21 cellular contexts compared by ENCODE assay signal in the genomic region with DNA sequence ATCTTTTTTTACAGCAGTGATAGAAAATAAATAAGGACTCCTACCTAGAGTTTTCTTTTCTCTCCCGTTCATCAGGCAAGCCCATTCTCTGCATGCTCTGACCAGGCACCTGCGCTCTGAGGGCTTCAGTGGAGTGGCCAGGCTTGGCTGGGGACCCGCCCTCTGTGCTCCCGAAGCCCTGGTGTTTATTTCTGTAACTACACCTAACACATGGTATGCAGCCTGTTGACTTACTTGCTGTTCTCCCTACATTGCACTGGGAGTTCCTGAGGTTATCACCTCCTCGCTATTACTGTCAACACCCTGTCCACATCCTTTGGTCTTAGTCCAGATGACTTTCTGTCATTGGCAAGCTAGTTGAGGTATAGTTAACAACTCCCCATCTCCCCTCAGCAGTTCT.
A peak's percentile ranks its signal among the peaks of the same experiment; 100 is the strongest.
DNase-seq lines count a peak whose midpoint lies in the region; ATAC-seq, FAIRE-seq and TF ChIP-seq lines count a peak whose summit lies in the region.
"Had no signal": no experiment of that assay in that cellular context is flagged by ENCODE, and none has a peak within 500 bp of the region (broad histone marks: within the 10 kb centered on the region; RNA-seq: fewer than 3 reads in every experiment).

No MANE protein-coding gene starts in this region.

- intact Hi-C loops in CD8-positive, alpha-beta T cell (cut with DNase I, micrococcal nuclease), result no loop called here
- intact Hi-C loops in K562 (cut with micrococcal nuclease) (no loop called here), HepG2 (cut with micrococcal nuclease; ENCODE audit: unreplicated experiment) (no loop called here), left lung (cut with DNase I) (no loop called here)

- H3K27me3 ChIP-seq in CD8-positive, alpha-beta T cell (ENCODE audit: insufficient read depth, low read length), result no peaks in the 10 kb centered on the region
- H3K27me3 ChIP-seq in GM23338 (ENCODE audit: insufficient read depth), result no peaks in the 10 kb centered on the region
- no peaks in the 10 kb centered on the region for H3K27me3 ChIP-seq in K562 (ENCODE audit: control insufficient read depth in 2 of 2, insufficient read depth in 2 of 2, low read length in 2 of 2)
- H3K27me3 ChIP-seq in HepG2 (ENCODE audit: control insufficient read depth in 1 of 2, insufficient read depth in 2 of 2, low read length in 2 of 2), result peaks cover 0 to 4% of the 10 kb centered on the region in 2 experiments; a peak in 2 of 5 replicates
- H3K27me3 ChIP-seq in left lung, result no peaks in the 10 kb centered on the region
- no peaks in the 10 kb centered on the region for H3K27me3 ChIP-seq in osteoblast (ENCODE audit: insufficient read depth, low read length)
- H3K27me3 ChIP-seq: adrenal gland, SJSA1, transverse colon had no signal

- H3K36me3 ChIP-seq in CD8-positive, alpha-beta T cell (ENCODE audit: insufficient read depth, low read length), result no peaks in the 10 kb centered on the region
- H3K36me3 ChIP-seq in GM23338 (ENCODE audit: insufficient read depth), result no peaks in the 10 kb centered on the region
- H3K36me3 ChIP-seq in K562 (ENCODE audit: control insufficient read depth, insufficient read depth, low read length), result no peaks in the 10 kb centered on the region
- H3K36me3 ChIP-seq in HepG2 (replicated peaks in 1 of 2; ENCODE audit: control insufficient read depth in 1 of 2, insufficient read depth in 2 of 2, low read length in 2 of 2), result no peaks in the 10 kb centered on the region
- no peaks in the 10 kb centered on the region for H3K36me3 ChIP-seq in left lung
- no peaks in the 10 kb centered on the region for H3K36me3 ChIP-seq in osteoblast (ENCODE audit: insufficient read depth, low read length)
- H3K36me3 ChIP-seq: adrenal gland, SJSA1, transverse colon had no signal

- no peak overlapping the region for H3K27ac ChIP-seq in CD8-positive, alpha-beta T cell (ENCODE audit: low read depth, low read length)
- H3K27ac ChIP-seq in GM23338 (ENCODE audit: low read depth) (no peak overlapping the region), K562 (ENCODE audit: extremely low read depth, low read depth, low read length) (no peak overlapping the region), HepG2 (ENCODE audit: extremely low read length, insufficient read depth, low read length) (no peak overlapping the region), left lung (no peak overlapping the region), osteoblast (ENCODE audit: low read depth, low read length) (no peak overlapping the region)
- H3K27ac ChIP-seq: adrenal gland, dorsolateral prefrontal cortex, parathyroid adenoma, SJSA1, transverse colon, VCaP had no signal

- DNase-seq in CD8-positive, alpha-beta T cell, result peak in 1 of 7 experiments; percentile 29
- DNase-seq in GM23338 (ENCODE audit: low spot score), result peak; percentile 67
- no peak for DNase-seq in K562 (ENCODE audit: extremely low read depth in 1 of 4, low spot score in 3 of 4)
- no peak for DNase-seq in HepG2 (ENCODE audit: low spot score)
- no peak for DNase-seq in left lung
- DNase-seq in GM12891 (ENCODE audit: insufficient read length, low spot score), result no peak
- no peak for DNase-seq in osteoblast (ENCODE audit: insufficient read length, low spot score, missing footprints)
- DNase-seq: adrenal gland; dorsolateral prefrontal cortex; foreskin melanocyte; NCI-H1417; NCI-H69; stimulated activated CD4-positive, alpha-beta T cell treated with anti-CD3 and anti-CD28 coated beads, Interleukin-1b, Interleukin-23, amount 100 ng/mL, for 48 hours; transverse colon had no signal

- H3K4me2 ChIP-seq in GM23338 (no peak overlapping the region), K562 (ENCODE audit: insufficient read depth, low read length) (no peak overlapping the region), HepG2 (ENCODE audit: low read depth, low read length) (no peak overlapping the region), osteoblast (ENCODE audit: insufficient read depth, low read length) (no peak overlapping the region)

- H3K4me1 ChIP-seq in CD8-positive, alpha-beta T cell (ENCODE audit: insufficient read depth, low read length), result peaks cover 9% of the 10 kb centered on the region
- H3K4me1 ChIP-seq in GM23338 (ENCODE audit: insufficient read depth), result no peaks in the 10 kb centered on the region
- H3K4me1 ChIP-seq in K562 (replicated peaks in 1 of 2; ENCODE audit: control insufficient read depth in 2 of 2, insufficient read depth in 2 of 2, low read length in 2 of 2), result peaks cover 5 to 22% of the 10 kb centered on the region in 2 experiments
- H3K4me1 ChIP-seq in HepG2 (ENCODE audit: insufficient read depth, low read length), result no peaks in the 10 kb centered on the region
- H3K4me1 ChIP-seq in left lung, result peaks cover 0 to 4% of the 10 kb centered on the region in 2 donors
- H3K4me1 ChIP-seq in osteoblast (ENCODE audit: insufficient read depth, low read length), result peaks cover 13% of the 10 kb centered on the region
- H3K4me1 ChIP-seq: adrenal gland, parathyroid adenoma had no signal

- POLR2A ChIA-PET in CD8-positive, alpha-beta T cell (lab: Charles Lee), result no interaction called here
- POLR2A ChIA-PET in K562 (lab: Yijun Ruan, JAX) (no interaction called here), HepG2 (lab: Yijun Ruan, JAX) (no interaction called here)

- peak; percentile 61 for ATAC-seq in CD8-positive, alpha-beta T cell
- ATAC-seq in GM23338 (peak; percentile 95), K562 (peak; percentile 58), HepG2 (peak; percentile 98), GM18873 (IDR thresholded peaks at IDR 0.05; ENCODE audit: low FRiP score, unreplicated experiment) (no peak), left lung (no peak)
- ATAC-seq: left lobe of liver had no signal

- no peak for TF ChIP-seq EP300 in K562 (IDR thresholded peaks at IDR 0.05; ENCODE audit: low read length)
- TF ChIP-seq EP300 in HepG2 (IDR thresholded peaks at IDR 0.05; ENCODE audit: low read depth in 2 of 2, low read length in 2 of 2), result no peak
- TF ChIP-seq EP300 in HepG2 (CRISPR knock-in tag; IDR thresholded peaks at IDR 0.05; ENCODE audit: borderline replicate concordance), result no peak

- BruUV-seq in K562 (replicated peaks; lab: Mats Ljungman, UMichigan) (no TSS peak), HepG2 (replicated peaks; lab: Mats Ljungman, UMichigan) (no TSS peak)

- TF ChIP-seq CTCF in CD8-positive, alpha-beta T cell (IDR thresholded peaks at IDR 0.05), result no peak
- TF ChIP-seq CTCF in GM23338 (conservative IDR thresholded peaks at IDR 0.05; ENCODE audit: low read depth in 2 of 2), result peak in 1 of 2 experiments; percentile 27; a peak in 1 of 4 replicates
- no peak for TF ChIP-seq CTCF in K562 (IDR thresholded peaks at IDR 0.05 in 2 of 3, conservative IDR thresholded peaks at IDR 0.05 in 1 of 3; ENCODE audit: insufficient read depth in 2 of 3, low read depth in 1 of 3, low read length in 3 of 3)
- no peak for TF ChIP-seq CTCF in HepG2 (CRISPR knock-in tag; IDR thresholded peaks at IDR 0.05)
- no peak for TF ChIP-seq CTCF in left lung (IDR thresholded peaks at IDR 0.05)
- TF ChIP-seq CTCF in osteoblast (IDR thresholded peaks at IDR 0.05; ENCODE audit: extremely low read depth, low read depth, low read length), result no peak

- no peak for TF ChIP-seq RAD21 in K562 (CRISPR knock-in tag; conservative IDR thresholded peaks at IDR 0.05 in 1 of 2, IDR thresholded peaks at IDR 0.05 in 1 of 2)
- TF ChIP-seq RAD21 in HepG2 (CRISPR knock-in tag; IDR thresholded peaks at IDR 0.05), result no peak

- H4K20me1 ChIP-seq in GM23338 (replicated peaks; ENCODE audit: insufficient read depth) (no peaks in the 10 kb centered on the region), K562 (replicated peaks; ENCODE audit: control insufficient read depth, insufficient read depth, low read length) (no peaks in the 10 kb centered on the region), HepG2 (ENCODE audit: insufficient read depth, low read length) (no peaks in the 10 kb centered on the region), osteoblast (ENCODE audit: insufficient read depth, low read length) (no peaks in the 10 kb centered on the region)

- no peak overlapping the region for H3K4me3 ChIP-seq in CD8-positive, alpha-beta T cell (ENCODE audit: low read depth, low read length)
- no peak overlapping the region for H3K4me3 ChIP-seq in GM23338
- no peak overlapping the region for H3K4me3 ChIP-seq in K562
- no peak overlapping the region for H3K4me3 ChIP-seq in HepG2 (replicated peaks in 1 of 3; ENCODE audit: insufficient read depth in 1 of 3, low read depth in 2 of 3, low read length in 3 of 3)
- H3K4me3 ChIP-seq in left lung, result no peak overlapping the region
- H3K4me3 ChIP-seq in osteoblast (ENCODE audit: insufficient read depth, low read length), result no peak overlapping the region
- H3K4me3 ChIP-seq: adrenal gland, dorsolateral prefrontal cortex, SJSA1, transverse colon had no signal

- no peak overlapping the region for H2AFZ ChIP-seq in GM23338
- no peak overlapping the region for H2AFZ ChIP-seq in K562 (ENCODE audit: low read depth, low read length)
- H2AFZ ChIP-seq in HepG2 (ENCODE audit: low read length), result no peak overlapping the region
- H2AFZ ChIP-seq in osteoblast (ENCODE audit: low read length), result no peak overlapping the region
- H2AFZ ChIP-seq: parathyroid adenoma had no signal

- in situ Hi-C loops in K562 (cut with MboI), result no loop called here
- in situ Hi-C loops in HepG2 (cut with HindIII; ENCODE audit: extremely low pct_ligation_motif_present, low pct_unique_long_range_greater_than_20kb), result no loop called here

- 65% methylated on average over 5 of the region's 5 CpGs for WGBS in K562 (ENCODE audit: insufficient coverage, low coverage, missing lambda C conversion rate)
- WGBS in HepG2 (ENCODE audit: low lambda C conversion rate), result 6% methylated on average over 5 of the region's 5 CpGs

- H3K4me3 Mint-ChIP-seq in CD8-positive, alpha-beta T cell, result no peak overlapping the region
- H3K4me3 Mint-ChIP-seq in GM23338, result no peak overlapping the region
- H3K4me3 Mint-ChIP-seq: activated T-helper 1 cell treated with anti-CD3 and anti-CD28 coated beads, Interleukin-12 subunit alpha, Interleukin-12 subunit beta, Interleukin-2, Interleukin-4 antibody, amounts not matched to agents 30 ng/mL and 10 ng/mL and 1 ng/mL, durations not matched to agents 14 hours and 24 hours and 36 hours; stimulated activated naive CD8-positive, alpha-beta T cell treated with anti-CD3 and anti-CD28 coated beads, Interleukin-15, Interleukin-2, amounts not matched to agents 100 ng/mL and 50 ng/mL, for 24 hours had no signal

- no peaks in the 10 kb centered on the region for H3K36me3 Mint-ChIP-seq in CD8-positive, alpha-beta T cell
- H3K36me3 Mint-ChIP-seq in GM23338 (ENCODE audit: low read depth), result no peaks in the 10 kb centered on the region

- H3K27ac Mint-ChIP-seq in CD8-positive, alpha-beta T cell, result no peak overlapping the region
- H3K27ac Mint-ChIP-seq in GM23338, result no peak overlapping the region
- H3K27ac Mint-ChIP-seq: activated T-helper 1 cell treated with anti-CD3 and anti-CD28 coated beads, Interleukin-12 subunit alpha, Interleukin-12 subunit beta, Interleukin-2, Interleukin-4 antibody, amounts not matched to agents 30 ng/mL and 10 ng/mL and 1 ng/mL, durations not matched to agents 14 hours and 24 hours and 36 hours; stimulated activated naive CD8-positive, alpha-beta T cell treated with anti-CD3 and anti-CD28 coated beads, Interleukin-15, Interleukin-2, amounts not matched to agents 100 ng/mL and 50 ng/mL, for 24 hours had no signal

- no peaks in the 10 kb centered on the region for H3K27me3 Mint-ChIP-seq in CD8-positive, alpha-beta T cell (ENCODE audit: low read depth)
- no peaks in the 10 kb centered on the region for H3K27me3 Mint-ChIP-seq in GM23338 (ENCODE audit: insufficient read depth, low read depth, poor library complexity)

- H3K79me2 ChIP-seq in GM23338 (replicated peaks; ENCODE audit: insufficient read depth) (no peaks in the 10 kb centered on the region), K562 (ENCODE audit: control insufficient read depth, insufficient read depth, low read length) (no peaks in the 10 kb centered on the region), HepG2 (ENCODE audit: insufficient read depth, low read length) (no peaks in the 10 kb centered on the region), osteoblast (ENCODE audit: insufficient read depth, low read length) (no peaks in the 10 kb centered on the region)
- H3K79me2 ChIP-seq: parathyroid adenoma had no signal

- TF ChIP-seq POLR2A in K562 (conservative IDR thresholded peaks at IDR 0.05) (no peak), HepG2 (IDR thresholded peaks at IDR 0.05; ENCODE audit: insufficient read depth in 1 of 2, low read depth in 2 of 2, low read length in 2 of 2) (no peak), GM12891 (IDR thresholded peaks at IDR 0.05; ENCODE audit: low read depth, low read length) (no peak)

- no peaks in the 10 kb centered on the region for H3K9me1 ChIP-seq in K562 (ENCODE audit: control insufficient read depth, insufficient read depth, low read length)

- H3K9me3 ChIP-seq in CD8-positive, alpha-beta T cell (ENCODE audit: low read length), result no peaks in the 10 kb centered on the region
- H3K9me3 ChIP-seq in K562 (replicated peaks; ENCODE audit: control insufficient read depth, insufficient read depth, low read depth, low read length), result peaks cover 5% of the 10 kb centered on the region; the same call in 1 of the 2 replicates
- H3K9me3 ChIP-seq in HepG2 (ENCODE audit: low read length), result no peaks in the 10 kb centered on the region
- no peaks in the 10 kb centered on the region for H3K9me3 ChIP-seq in left lung
- no peaks in the 10 kb centered on the region for H3K9me3 ChIP-seq in osteoblast (ENCODE audit: low read depth, low read length)
- H3K9me3 ChIP-seq: adrenal gland, SJSA1, transverse colon had no signal

- CTCF ChIA-PET in CD8-positive, alpha-beta T cell (lab: Charles Lee), result interaction anchor here (1.1 to 1.2 kb wide), 2 partner anchors 19 to 39 kb away, joined by 3 to 4 read pairs; no protein-coding TSS in a partner anchor
- CTCF ChIA-PET in K562 (lab: Yijun Ruan, JAX; ENCODE audit: low intra/inter-chr PET ratio) (no interaction called here), HepG2 (lab: Yijun Ruan, JAX; ENCODE audit: low intra/inter-chr PET ratio, low total read pairs) (no interaction called here)

- peaks cover 5% of the 10 kb centered on the region; the same call in 1 of the 2 replicates for H3K9me2 ChIP-seq in GM23338 (ENCODE audit: insufficient read depth)

- FAIRE-seq in K562 (lab: Jason Lieb, UNC) (no peak), HepG2 (lab: Jason Lieb, UNC) (no peak), GM12891 (lab: Jason Lieb, UNC) (no peak)

- H3K9ac ChIP-seq in K562 (ENCODE audit: insufficient read depth in 1 of 2, low read depth in 2 of 2, low read length in 2 of 2) (no peak overlapping the region), HepG2 (ENCODE audit: insufficient read depth, low read depth, low read length) (no peak overlapping the region)
- H3K9ac ChIP-seq: parathyroid adenoma had no signal

- H3F3A ChIP-seq in GM23338 (replicated peaks; ENCODE audit: low read depth), result no peaks in the 10 kb centered on the region

- peaks cover 4% of the 10 kb centered on the region for H3K9me3 Mint-ChIP-seq in CD8-positive, alpha-beta T cell
- H3K9me3 Mint-ChIP-seq in GM23338, result no peaks in the 10 kb centered on the region
- H3K9me3 Mint-ChIP-seq: stimulated activated naive CD8-positive, alpha-beta T cell treated with anti-CD3 and anti-CD28 coated beads, Interleukin-15, Interleukin-2, amounts not matched to agents 100 ng/mL and 50 ng/mL, for 24 hours had no signal

- H3K4me1 Mint-ChIP-seq in CD8-positive, alpha-beta T cell (ENCODE audit: low read depth), result peaks cover 24% of the 10 kb centered on the region
- no peaks in the 10 kb centered on the region; the same call in 2 of the 3 replicates for H3K4me1 Mint-ChIP-seq in GM23338

Comparison
In these comparisons a context has a peak if more than half of its experiments do, and no peak if none do; other contexts are left out.
1. ATAC-seq: peak in CD8-positive, alpha-beta T cell (single experiment), GM23338 (single experiment), K562 (single experiment) and HepG2 (single experiment); none in GM18873 (single experiment) and left lung (single experiment).